28 cellular contexts compared by ENCODE assay signal in genomic region chr11:79170289-79170688, GRCh38.
"Had no signal": no experiment of that assay in that cellular context is flagged by ENCODE, and none has a peak within 500 bp of the region (broad histone marks: within the 10 kb centered on the region; RNA-seq: fewer than 3 reads in every experiment).

No MANE protein-coding gene starts in this region.

- H3K27me3 ChIP-seq: adrenal gland, ascending aorta, cardiac muscle cell, colonic mucosa, ovary, sigmoid colon, thyroid gland, upper lobe of right lung had no signal

- H3K4me3 ChIP-seq: adrenal gland, ascending aorta, cardiac muscle cell, colonic mucosa, ovary, sigmoid colon, smooth muscle cell, thyroid gland, upper lobe of right lung had no signal

- H3K9me3 Mint-ChIP-seq: activated naive CD4-positive, alpha-beta T cell treated with anti-CD3 and anti-CD28 coated beads, Interleukin-2, amount 50 U/mL, for 72 hours; naive B cell; WTC11 had no signal

- H3K27me3 Mint-ChIP-seq: progenitor cell of endocrine pancreas had no signal

- H3K4me1 Mint-ChIP-seq: naive B cell, T-helper 17 cell had no signal

- H3K27ac Mint-ChIP-seq: activated naive CD4-positive, alpha-beta T cell treated with anti-CD3 and anti-CD28 coated beads, Interleukin-2, amount 50 U/mL, for 72 hours; activated T-cell treated with anti-CD3 and anti-CD28 coated beads, Interleukin-2, amount 50 U/mL, for 72 hours; mesothelial cell of epicardium; naive B cell; progenitor cell of endocrine pancreas; T-helper 17 cell; WTC11 had no signal

- ATAC-seq: activated naive CD4-positive, alpha-beta T cell treated with anti-CD3 and anti-CD28 coated beads, Interleukin-2, amount 50 U/mL, for 72 hours; activated T-cell treated with anti-CD3 and anti-CD28 coated beads, Interleukin-2, amount 50 U/mL, for 72 hours; left colon; T-helper 17 cell; upper lobe of right lung; WTC11 had no signal

- H3K4me2 ChIP-seq: smooth muscle cell had no signal

- DNase-seq: activated CD4-positive, alpha-beta T cell treated with anti-CD3 and anti-CD28 coated beads for 1 hour; activated CD4-positive, alpha-beta T cell treated with anti-CD3 and anti-CD28 coated beads, Interleukin-2, amount 50 U/mL, for 1 hour; activated naive CD4-positive, alpha-beta T cell; activated T-cell treated with anti-CD3 and anti-CD28 coated beads for 4 hours; activated T-cell treated with anti-CD3 and anti-CD28 coated beads, Interleukin-2, amount 50 U/mL, for 72 hours; adrenal gland; cerebellar nuclear complex; colonic mucosa; effector CD8-positive, alpha-beta T cell; hippocampal formation; left colon; mammary epithelial cell; naive B cell; ovary; sigmoid colon; stimulated activated naive CD4-positive, alpha-beta T cell treated with Interleukin-2 at 50 U/mL for 16 hours; T-helper 17 cell; T1000; thyroid gland; upper lobe of right lung had no signal

- H3K4me3 Mint-ChIP-seq: activated T-cell treated with anti-CD3 and anti-CD28 coated beads, Interleukin-2, amount 50 U/mL, for 72 hours; brain; mesothelial cell of epicardium; naive B cell; T-helper 17 cell; WTC11 had no signal

- H3K27ac ChIP-seq: adrenal gland, ascending aorta, cardiac muscle cell, colonic mucosa, ovary, sigmoid colon, thyroid gland, upper lobe of right lung had no signal

- H3K9me3 ChIP-seq: adrenal gland, ascending aorta, colonic mucosa, ovary, sigmoid colon, thyroid gland, upper lobe of right lung had no signal

- H3K36me3 ChIP-seq: adrenal gland, ascending aorta, cardiac muscle cell, colonic mucosa, ovary, sigmoid colon, thyroid gland, upper lobe of right lung had no signal

- H3K36me3 Mint-ChIP-seq: activated naive CD4-positive, alpha-beta T cell treated with anti-CD3 and anti-CD28 coated beads, Interleukin-2, amount 50 U/mL, for 72 hours; brain; mesothelial cell of epicardium; naive B cell; WTC11 had no signal

- H3K4me1 ChIP-seq: adrenal gland, colonic mucosa, thyroid gland, upper lobe of right lung had no signal
